24 cellular contexts compared by ENCODE assay signal in genomic region chrY:20559873-20560561, GRCh38. TPM values are rescaled to one million over a fixed set of nuclear protein-coding genes. Genes with fewer than 3 reads are reported as not detected.
"Had no signal": no experiment of that assay in that cellular context is flagged by ENCODE, and none has a peak within 500 bp of the region (broad histone marks: within the 10 kb centered on the region; RNA-seq: fewer than 3 reads in every experiment).

No MANE protein-coding gene starts in this region.

- H3K4me3 ChIP-seq: adrenal gland, breast epithelium, esophagus muscularis mucosa, suprapubic skin, upper lobe of left lung had no signal

- H3K27ac Mint-ChIP-seq: activated naive CD4-positive, alpha-beta T cell treated with anti-CD3 and anti-CD28 coated beads, Interleukin-2, amount 50 U/mL, for 72 hours; nephron progenitor cell had no signal

- H3K9me3 ChIP-seq: adrenal gland, breast epithelium, esophagus muscularis mucosa, suprapubic skin, upper lobe of left lung had no signal

- H3K36me3 ChIP-seq: adrenal gland, breast epithelium, esophagus muscularis mucosa, suprapubic skin, upper lobe of left lung had no signal

- H3K4me3 Mint-ChIP-seq: nephron progenitor cell; stimulated activated naive CD8-positive, alpha-beta T cell treated with anti-CD3 and anti-CD28 coated beads, Interleukin-15, amount 100 ng/mL, for 72 hours had no signal

- H3K27me3 ChIP-seq: adrenal gland, breast epithelium, esophagus muscularis mucosa, suprapubic skin, upper lobe of left lung had no signal

- DNase-seq: activated CD4-positive, CD25-positive, alpha-beta regulatory T cell treated with anti-CD3 and anti-CD28 coated beads, Interleukin-2, amount 50 U/mL, for 72 hours; activated CD8-positive, alpha-beta memory T cell treated with anti-CD3 and anti-CD28 coated beads for 24 hours; activated gamma-delta T cell treated with Interleukin-2 at 50 U/mL for 16 hours; cerebellar nuclear complex; effector CD4-positive, alpha-beta T cell; islet precursor cell; left colon; mammary epithelial cell; midbrain; nephron progenitor cell; small intestine; stimulated activated CD4-positive, alpha-beta T cell treated with anti-CD3 and anti-CD28 coated beads, Interleukin-15, amount 100 ng/mL, for 24 hours; stimulated activated CD4-positive, alpha-beta T cell treated with anti-CD3 and anti-CD28 coated beads, Interleukin-2, amount 100 ng/mL, for 48 hours; stimulated activated naive CD8-positive, alpha-beta T cell treated with anti-CD3 and anti-CD28 coated beads, Interleukin-15, amount 100 ng/mL, for 72 hours; T-helper 1 cell; T-helper 9 cell; upper lobe of left lung had no signal

- H3K27me3 Mint-ChIP-seq: stimulated activated naive CD8-positive, alpha-beta T cell treated with anti-CD3 and anti-CD28 coated beads, Interleukin-15, amount 100 ng/mL, for 72 hours had no signal

- H3K9me3 Mint-ChIP-seq: activated naive CD4-positive, alpha-beta T cell treated with anti-CD3 and anti-CD28 coated beads, Interleukin-2, amount 50 U/mL, for 72 hours; nephron progenitor cell; stimulated activated naive CD8-positive, alpha-beta T cell treated with anti-CD3 and anti-CD28 coated beads, Interleukin-15, amount 100 ng/mL, for 72 hours had no signal

- H3K27ac ChIP-seq: adrenal gland, breast epithelium, esophagus muscularis mucosa, suprapubic skin, upper lobe of left lung had no signal

- H3K36me3 Mint-ChIP-seq: activated naive CD4-positive, alpha-beta T cell treated with anti-CD3 and anti-CD28 coated beads, Interleukin-2, amount 50 U/mL, for 72 hours had no signal

- ATAC-seq: activated naive CD4-positive, alpha-beta T cell treated with anti-CD3 and anti-CD28 coated beads, Interleukin-2, amount 50 U/mL, for 72 hours; left colon; stimulated activated naive CD8-positive, alpha-beta T cell treated with anti-CD3 and anti-CD28 coated beads, Interleukin-15, amount 100 ng/mL, for 72 hours had no signal

- H3K4me1 Mint-ChIP-seq: nephron progenitor cell; stimulated activated naive CD8-positive, alpha-beta T cell treated with anti-CD3 and anti-CD28 coated beads, Interleukin-15, amount 100 ng/mL, for 72 hours had no signal

- FAIRE-seq: astrocyte, small intestine had no signal

- H3K4me1 ChIP-seq: adrenal gland, breast epithelium, suprapubic skin, upper lobe of left lung had no signal

RNA-seq across cellular contexts. Expression of gene EIF1AY, which starts 15.6 kb away (rescaled TPM):
- total RNA-seq: glomerular endothelial cell, left colon, mammary epithelial cell had no signal
- polyA plus RNA-seq: mammary epithelial cell had no signal
